10 cellular contexts compared by ENCODE assay signal in the genomic region with DNA sequence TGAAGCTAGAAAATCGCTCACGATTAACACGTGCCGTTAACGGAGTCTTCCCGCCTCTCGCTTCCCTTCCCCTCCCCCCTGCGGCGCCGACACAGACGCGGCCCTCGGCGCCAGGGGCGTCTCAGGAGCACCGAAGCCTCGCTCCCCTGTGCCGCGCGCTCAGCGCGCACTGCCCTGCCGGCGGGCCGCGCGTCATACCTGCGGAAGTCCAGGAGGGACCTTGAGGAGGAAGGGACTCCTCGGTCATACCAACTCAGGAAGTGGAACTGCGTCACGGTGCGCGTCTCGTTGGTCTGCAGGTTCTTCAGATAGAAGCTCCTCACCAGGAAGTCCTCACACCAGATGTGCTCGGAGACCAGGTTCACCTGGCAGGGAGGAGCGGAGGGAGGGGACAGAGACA.
A peak's percentile ranks its signal among the peaks of the same experiment; 100 is the strongest.
DNase-seq lines count a peak whose midpoint lies in the region; ATAC-seq and TF ChIP-seq lines count a peak whose summit lies in the region.
"Had no signal": no experiment of that assay in that cellular context is flagged by ENCODE, and none has a peak within 500 bp of the region (broad histone marks: within the 10 kb centered on the region; RNA-seq: fewer than 3 reads in every experiment).

No MANE protein-coding gene starts in this region.

- H3K4me1 ChIP-seq in H9 (ENCODE audit: insufficient read depth, low read length) (no peaks in the 10 kb centered on the region), esophagus muscularis mucosa (no peaks in the 10 kb centered on the region), SK-N-SH (ENCODE audit: control insufficient read depth in 1 of 2, insufficient read depth in 2 of 2, low read depth in 1 of 2, low read length in 1 of 2) (no peaks in the 10 kb centered on the region)

- H4K5ac ChIP-seq in H9 (ENCODE audit: insufficient read length, low read depth, low read length): no peak overlapping the region

- peak; percentile 75 for ATAC-seq in HG03432 (IDR thresholded peaks at IDR 0.05; ENCODE audit: unreplicated experiment)
- ATAC-seq in effector memory CD8-positive, alpha-beta T cell (replicated peaks): peak; percentile 79
- ATAC-seq in GM18909 (IDR thresholded peaks at IDR 0.05; ENCODE audit: poor library complexity, unreplicated experiment): no peak

- H3K36me3 ChIP-seq in esophagus muscularis mucosa: no peaks in the 10 kb centered on the region
- peaks cover 0 to 5% of the 10 kb centered on the region in 2 experiments for H3K36me3 ChIP-seq in SK-N-SH (replicated peaks in 1 of 2; ENCODE audit: control insufficient read depth in 1 of 2, insufficient read depth in 2 of 2, low read length in 1 of 2)

- TF ChIP-seq POLR2A in esophagus muscularis mucosa (IDR thresholded peaks at IDR 0.05; ENCODE audit: low read depth): no peak

- no peaks in the 10 kb centered on the region for H3K23me2 ChIP-seq in H9 (ENCODE audit: insufficient read length, low read depth, low read length, poor library complexity, severe bottlenecking)

- H3F3A ChIP-seq in SK-N-SH (replicated peaks; ENCODE audit: insufficient read depth): no peaks in the 10 kb centered on the region

- H3K27ac ChIP-seq in H9 (ENCODE audit: insufficient read length, low read depth, low read length): no peak overlapping the region
- H3K27ac ChIP-seq in esophagus muscularis mucosa (replicated peaks in 1 of 4): no peak overlapping the region
- no peak overlapping the region for H3K27ac ChIP-seq in SK-N-SH (ENCODE audit: low read depth in 2 of 2, low read length in 1 of 2)
- H3K27ac ChIP-seq: coronary artery had no signal

- peaks cover 43 to 55% of the 10 kb centered on the region in 2 donors for H3K27me3 Mint-ChIP-seq in effector memory CD8-positive, alpha-beta T cell
- peaks cover 96% of the 10 kb centered on the region for H3K27me3 Mint-ChIP-seq in H9 (ENCODE audit: low read depth)

- no peak overlapping the region for H4K8ac ChIP-seq in H9 (replicated peaks; ENCODE audit: insufficient read length, low read depth, low read length)

- H3K9me3 ChIP-seq in H9 (ENCODE audit: control insufficient read depth, low read depth, low read length): no peaks in the 10 kb centered on the region
- H3K9me3 ChIP-seq in esophagus muscularis mucosa: no peaks in the 10 kb centered on the region
- no peaks in the 10 kb centered on the region for H3K9me3 ChIP-seq in SK-N-SH

- intact Hi-C loops in esophagus muscularis mucosa (cut with DNase I): no loop called here

- H3K4me3 Mint-ChIP-seq in effector memory CD8-positive, alpha-beta T cell: peak overlapping the region; percentile 74 to 78
- H3K4me3 Mint-ChIP-seq in H9: no peak overlapping the region

- no peak overlapping the region for H2BK15ac ChIP-seq in H9 (ENCODE audit: low read depth, low read length)

- no peak overlapping the region for H3K14ac ChIP-seq in H9 (ENCODE audit: insufficient read depth, low read length)

- peaks cover 16 to 18% of the 10 kb centered on the region in 2 donors for H3K4me1 Mint-ChIP-seq in effector memory CD8-positive, alpha-beta T cell (ENCODE audit: low read depth in 2 of 2)
- H3K4me1 Mint-ChIP-seq in H9: peaks cover 3 to 4% of the 10 kb centered on the region in 2 experiments

- no peak overlapping the region for H2AK5ac ChIP-seq in H9 (ENCODE audit: insufficient read length, low read length)

- no peaks in the 10 kb centered on the region for H3K9me2 ChIP-seq in SK-N-SH

- H2AFZ ChIP-seq in H9 (ENCODE audit: low read length) (no peak overlapping the region), SK-N-SH (ENCODE audit: low read depth) (no peak overlapping the region)

- no peaks in the 10 kb centered on the region for H3K79me1 ChIP-seq in H9 (ENCODE audit: insufficient read depth, low read depth, low read length, poor library complexity, severe bottlenecking)

- POLR2A ChIA-PET in SK-N-SH (lab: Yijun Ruan, JAX): no interaction called here

- H4K20me1 ChIP-seq in H9 (ENCODE audit: control insufficient read depth, insufficient read depth, insufficient read length) (no peaks in the 10 kb centered on the region), SK-N-SH (ENCODE audit: insufficient read depth) (no peaks in the 10 kb centered on the region)

- no peaks in the 10 kb centered on the region for H3K9me3 Mint-ChIP-seq in effector memory CD8-positive, alpha-beta T cell
- no peaks in the 10 kb centered on the region for H3K9me3 Mint-ChIP-seq in H9

- no peak overlapping the region for H2BK20ac ChIP-seq in H9 (ENCODE audit: low read depth, low read length, poor library complexity, severe bottlenecking)

- WGBS in H9 (ENCODE audit: extremely low coverage, insufficient read length, low lambda C conversion rate): no CpG with 5 or more reads among the region's 36 CpGs
- WGBS in esophagus muscularis mucosa: 47% methylated on average over 19 of the region's 36 CpGs
- 92% methylated on average over 36 of the region's 36 CpGs for WGBS in SK-N-SH (ENCODE audit: low lambda C conversion rate)

- H2BK12ac ChIP-seq in H9 (ENCODE audit: insufficient read length, low read depth, low read length): no peak overlapping the region

- no peak overlapping the region for H3K4ac ChIP-seq in H9 (ENCODE audit: low read depth, low read length)

- H4K91ac ChIP-seq in H9 (ENCODE audit: insufficient read length, low read depth, low read length): no peak overlapping the region

- H3K27ac Mint-ChIP-seq in effector memory CD8-positive, alpha-beta T cell: peak overlapping the region; percentile 32 to 49
- H3K27ac Mint-ChIP-seq in H9: no peak overlapping the region

- CTCF ChIA-PET in SK-N-SH (lab: Yijun Ruan, JAX): no interaction called here

- no peak for TF ChIP-seq CTCF in H9 (conservative IDR thresholded peaks at IDR 0.05)
- no peak for TF ChIP-seq CTCF in esophagus muscularis mucosa (IDR thresholded peaks at IDR 0.05)
- no peak for TF ChIP-seq CTCF in SK-N-SH (IDR thresholded peaks at IDR 0.05)

- H3K79me2 ChIP-seq in H9 (ENCODE audit: insufficient read depth, low read length): no peaks in the 10 kb centered on the region
- no peaks in the 10 kb centered on the region for H3K79me2 ChIP-seq in SK-N-SH (ENCODE audit: insufficient read depth)

- no peak overlapping the region for H3K56ac ChIP-seq in H9 (ENCODE audit: insufficient read length, low read depth, low read length)

- no peak for TF ChIP-seq RAD21 in SK-N-SH (IDR thresholded peaks at IDR 0.05; ENCODE audit: low read length)

- TF ChIP-seq EP300 in esophagus muscularis mucosa (IDR thresholded peaks at IDR 0.05) (no peak), SK-N-SH (IDR thresholded peaks at IDR 0.05; ENCODE audit: borderline replicate concordance in 1 of 2, low read depth in 1 of 2, low read length in 1 of 2) (no peak)

- H3K18ac ChIP-seq in H9 (ENCODE audit: insufficient read length, low read depth, low read length): no peak overlapping the region

- H2BK5ac ChIP-seq in H9 (ENCODE audit: insufficient read length, low read length): no peak overlapping the region

- no peak overlapping the region for H3K9ac ChIP-seq in H9 (ENCODE audit: extremely low read depth, insufficient read length, low read length)
- H3K9ac ChIP-seq in SK-N-SH: no peak overlapping the region

- no peak overlapping the region for H3K4me3 ChIP-seq in esophagus muscularis mucosa
- no peak overlapping the region for H3K4me3 ChIP-seq in SK-N-SH (ENCODE audit: low read depth in 2 of 2, low read length in 1 of 2)
- H3K4me3 ChIP-seq: coronary artery had no signal

- DNase-seq in activated CD8-positive, alpha-beta memory T cell treated with anti-CD3 and anti-CD28 coated beads for 1 hour (ENCODE audit: extremely low read depth in 1 of 2, low read depth in 1 of 2): peak; percentile 15 to 32
- peak; percentile 25 to 42 (median 37) for DNase-seq in effector memory CD8-positive, alpha-beta T cell
- DNase-seq in stimulated activated CD8-positive, alpha-beta memory T cell treated with anti-CD3 and anti-CD28 coated beads, Interleukin-12 subunit alpha, Interleukin-12 subunit beta, amount 100 ng/mL, for 1 hour (ENCODE audit: low read depth): peak; percentile 18
- DNase-seq in H9: no peak
- no peak for DNase-seq in esophagus muscularis mucosa (ENCODE audit: extremely low spot score)
- no peak for DNase-seq in SK-N-SH
- DNase-seq: IMR-90 had no signal

- H3T11ph ChIP-seq in H9 (ENCODE audit: low read length): no peak overlapping the region

- H3K4me2 ChIP-seq in H9 (ENCODE audit: insufficient read depth, insufficient read length, low read length): no peak overlapping the region
- no peak overlapping the region for H3K4me2 ChIP-seq in SK-N-SH

- no peak overlapping the region for H3K23ac ChIP-seq in H9 (ENCODE audit: insufficient read length, low read depth, low read length)

- H3K36me3 Mint-ChIP-seq in effector memory CD8-positive, alpha-beta T cell (ENCODE audit: insufficient read depth): peaks cover 8% of the 10 kb centered on the region
- H3K36me3 Mint-ChIP-seq in H9 (ENCODE audit: insufficient read depth in 1 of 3, low read depth in 3 of 3): no peaks in the 10 kb centered on the region

- no peaks in the 10 kb centered on the region for H3K27me3 ChIP-seq in H9 (ENCODE audit: insufficient read depth, low read length)
- H3K27me3 ChIP-seq in esophagus muscularis mucosa: peaks cover 0 to 18% (median 0%) of the 10 kb centered on the region in 4 donors
- no peaks in the 10 kb centered on the region for H3K27me3 ChIP-seq in SK-N-SH (ENCODE audit: insufficient read depth)

- no peak overlapping the region for H2BK120ac ChIP-seq in H9 (ENCODE audit: low read depth, low read length, poor library complexity, severe bottlenecking)

TF ChIP-seq in SK-N-SH, 30 proteins besides CTCF, POLR2A, EP300 and RAD21 (continues in another document):
- TF ChIP-seq GABPA (IDR thresholded peaks at IDR 0.05; ENCODE audit: low read depth) (no peak), FOXJ3 (CRISPR knock-in tag; IDR thresholded peaks at IDR 0.05) (no peak), SMC3 (IDR thresholded peaks at IDR 0.05; ENCODE audit: low read depth, low read length) (no peak), JUND (IDR thresholded peaks at IDR 0.05) (no peak), FOXM1 (IDR thresholded peaks at IDR 0.05; ENCODE audit: low read depth) (no peak), CHD2 (IDR thresholded peaks at IDR 0.05; ENCODE audit: low read length, partially characterized antibody) (no peak), EZH2phosphoT487 (IDR thresholded peaks at IDR 0.05; ENCODE audit: borderline replicate concordance, low read depth) (no peak)

Comparison
In these comparisons a context has a peak if more than half of its experiments do, and no peak if none do; other contexts are left out.
1. DNase-seq: peak in activated CD8-positive, alpha-beta memory T cell treated with anti-CD3 and anti-CD28 coated beads for 1 hour (2 of 2), effector memory CD8-positive, alpha-beta T cell (3 of 3) and stimulated activated CD8-positive, alpha-beta memory T cell treated with anti-CD3 and anti-CD28 coated beads, Interleukin-12 subunit alpha, Interleukin-12 subunit beta, amount 100 ng/mL, for 1 hour (single experiment); none in H9 (single experiment), esophagus muscularis mucosa (single experiment) and SK-N-SH (single experiment).
2. H3K27ac Mint-ChIP-seq: peak in effector memory CD8-positive, alpha-beta T cell (2 of 2); none in H9 (0 of 3).
3. H3K4me3 Mint-ChIP-seq: peak in effector memory CD8-positive, alpha-beta T cell (2 of 2); none in H9 (0 of 2).